15 cellular contexts compared by ENCODE assay signal in genomic region chrX:130524476-130525194, GRCh38.
DNase-seq lines count a peak whose midpoint lies in the region; ATAC-seq and TF ChIP-seq lines count a peak whose summit lies in the region.
"Had no signal": no experiment of that assay in that cellular context is flagged by ENCODE, and none has a peak within 500 bp of the region (broad histone marks: within the 10 kb centered on the region; RNA-seq: fewer than 3 reads in every experiment).

No MANE protein-coding gene starts in this region.

- no peaks in the 10 kb centered on the region for H3K9me3 ChIP-seq in PC-3 (ENCODE audit: low read length)
- H3K9me3 ChIP-seq in neuron (ENCODE audit: low read length), result no peaks in the 10 kb centered on the region
- H3K9me3 ChIP-seq: right lobe of liver had no signal

- H3K4me1 ChIP-seq in PC-3 (ENCODE audit: insufficient read depth, low read length), result 0 out of 2 replicates have a peak, but pooled peaks cover 3% of the 10 kb centered on the region
- no peaks in the 10 kb centered on the region for H3K4me1 ChIP-seq in neuron (ENCODE audit: insufficient read depth, low read length)
- H3K4me1 ChIP-seq: right lobe of liver had no signal

- H3K27ac ChIP-seq in PC-3 (ENCODE audit: low read length), result no peak overlapping the region
- H3K27ac ChIP-seq: HL-60, right lobe of liver had no signal

- no peak for TF ChIP-seq CTCF in Calu3 (IDR thresholded peaks at IDR 0.05; ENCODE audit: unreplicated experiment)
- no peak for TF ChIP-seq CTCF in PC-3 (conservative IDR thresholded peaks at IDR 0.05; ENCODE audit: low read depth, low read length)
- no peak for TF ChIP-seq CTCF in endothelial cell (IDR thresholded peaks at IDR 0.05; ENCODE audit: unreplicated experiment)

- peaks cover 7% of the 10 kb centered on the region for H3K36me3 Mint-ChIP-seq in Calu3 (ENCODE audit: insufficient read depth, unreplicated experiment)
- no peaks in the 10 kb centered on the region for H3K36me3 Mint-ChIP-seq in endothelial cell (ENCODE audit: low read depth, unreplicated experiment)

- CTCF ChIA-PET in Calu3 (lab: Charles Lee) (no interaction called here), PC-3 (lab: Charles Lee) (interaction anchor here (0.6 kb wide), 1 partner anchor 27 kb away, joined by 6 read pairs; no protein-coding TSS in a partner anchor)

- H3K4me3 Mint-ChIP-seq in Calu3 (ENCODE audit: low read depth, unreplicated experiment) (peak overlapping the region; percentile 70), endothelial cell (ENCODE audit: unreplicated experiment) (peak overlapping the region; percentile 47)

- no peak overlapping the region for H3K27ac Mint-ChIP-seq in Calu3 (ENCODE audit: unreplicated experiment)
- H3K27ac Mint-ChIP-seq in endothelial cell (ENCODE audit: unreplicated experiment), result no peak overlapping the region

- no peak overlapping the region for H3K9ac ChIP-seq in PC-3 (ENCODE audit: low read length)

- ATAC-seq in PC-3, result no peak
- ATAC-seq in GM19452 (IDR thresholded peaks at IDR 0.05; ENCODE audit: unreplicated experiment), result no peak
- no peak for ATAC-seq in HG03520 (IDR thresholded peaks at IDR 0.05; ENCODE audit: unreplicated experiment)
- no peak for ATAC-seq in HG02938 (IDR thresholded peaks at IDR 0.05; ENCODE audit: unreplicated experiment)

- no peaks in the 10 kb centered on the region for H3K9me2 ChIP-seq in PC-3 (replicated peaks; ENCODE audit: low read length)

- H3K36me3 ChIP-seq in PC-3 (ENCODE audit: low read depth, low read length) (no peaks in the 10 kb centered on the region), neuron (ENCODE audit: insufficient read depth, low read length) (no peaks in the 10 kb centered on the region)
- H3K36me3 ChIP-seq: right lobe of liver had no signal

- H3K27me3 ChIP-seq in PC-3 (ENCODE audit: low read length), result no peaks in the 10 kb centered on the region
- H3K27me3 ChIP-seq in neuron (ENCODE audit: insufficient read depth, low read length), result no peaks in the 10 kb centered on the region
- H3K27me3 ChIP-seq: right lobe of liver had no signal

- no peaks in the 10 kb centered on the region for H3K27me3 Mint-ChIP-seq in Calu3 (ENCODE audit: unreplicated experiment)
- H3K27me3 Mint-ChIP-seq in endothelial cell (ENCODE audit: unreplicated experiment), result no peaks in the 10 kb centered on the region

- H3F3A ChIP-seq in PC-3 (ENCODE audit: low read length, unreplicated experiment), result no peaks in the 10 kb centered on the region

- H4K20me1 ChIP-seq in PC-3 (ENCODE audit: low read length), result no peaks in the 10 kb centered on the region

- peak overlapping the region; percentile 89 for H3K4me2 ChIP-seq in PC-3 (ENCODE audit: low read length)

- no peaks in the 10 kb centered on the region for H3K79me2 ChIP-seq in PC-3 (ENCODE audit: low read length)

- intact Hi-C loops in Calu3 (cut with micrococcal nuclease; ENCODE audit: unreplicated experiment), result no loop called here
- intact Hi-C loops in PC-3 (cut with micrococcal nuclease), result no loop called here

- POLR2A ChIA-PET in PC-3 (lab: Charles Lee; ENCODE audit: unreplicated experiment), result interaction anchor here (0.7 kb wide), 1 partner anchor 506 kb away, joined by 3 read pairs; no protein-coding TSS in a partner anchor

- H2AFZ ChIP-seq in PC-3 (ENCODE audit: low read length) (no peak overlapping the region; the same call in 1 of the 2 replicates), neuron (ENCODE audit: low read depth, low read length) (peak overlapping the region; percentile 40)

- H3K9me3 Mint-ChIP-seq in Calu3 (ENCODE audit: low read depth, unreplicated experiment) (no peaks in the 10 kb centered on the region), endothelial cell (ENCODE audit: unreplicated experiment) (peaks cover 4% of the 10 kb centered on the region)

- H3K4me3 ChIP-seq in PC-3 (ENCODE audit: low read length) (peak overlapping the region; percentile 67; the same call in 1 of the 2 replicates), neuron (ENCODE audit: low read length) (no peak overlapping the region)

- H3K4me1 Mint-ChIP-seq in Calu3 (ENCODE audit: low read depth, unreplicated experiment) (no peaks in the 10 kb centered on the region), endothelial cell (ENCODE audit: unreplicated experiment) (no peaks in the 10 kb centered on the region)

- BruUV-seq in Calu3 (replicated peaks; lab: Mats Ljungman, UMichigan) (no TSS peak), PC-3 (replicated peaks; lab: Mats Ljungman, UMichigan) (no TSS peak)

- DNase-seq in Calu3 (no peak), PC-3 (no peak), endothelial cell (ENCODE audit: low spot score) (no peak), DMS79 treated with DMSO at 0.1 percent for 48 hours (lab: John Stamatoyannopoulos, UW) (no peak)
- DNase-seq: activated effector memory CD4-positive, alpha-beta T cell treated with anti-CD3 and anti-CD28 coated beads, Interleukin-2, amount 50 U/mL, for 16 hours; GOT3; right lobe of liver; SHP77 treated with DMSO at 0.1 percent for 48 hours; stimulated activated CD4-positive, alpha-beta T cell treated with anti-CD3 and anti-CD28 coated beads, Interleukin-4, amount 100 ng/mL, for 24 hours; stimulated activated naive CD4-positive, alpha-beta T cell treated with Interleukin-2 at 50 U/mL for 16 hours had no signal
